20 cellular contexts compared by ENCODE assay signal in the genomic region with DNA sequence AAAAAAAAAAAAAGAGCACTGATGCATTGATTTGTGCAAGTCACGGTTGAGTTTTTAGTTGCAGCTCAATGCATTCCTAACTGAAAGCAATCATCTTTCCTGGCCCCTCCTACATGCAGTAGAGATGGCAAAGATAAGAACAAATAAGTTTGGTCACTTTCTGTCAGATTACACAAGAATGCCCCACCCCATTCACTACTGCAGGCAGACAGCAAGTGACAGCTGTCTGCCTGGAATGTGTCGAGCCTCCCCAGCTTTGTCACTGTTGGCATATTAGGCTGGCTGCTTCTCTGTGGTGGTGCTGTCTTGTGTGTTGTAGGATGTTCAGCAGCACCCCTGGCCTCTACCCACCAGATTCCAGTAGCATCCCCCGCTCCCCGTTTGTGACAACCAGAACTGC.
"Had no signal": no experiment of that assay in that cellular context is flagged by ENCODE, and none has a peak within 500 bp of the region (broad histone marks: within the 10 kb centered on the region; RNA-seq: fewer than 3 reads in every experiment).

No MANE protein-coding gene starts in this region.

- H3K27me3 ChIP-seq: thyroid gland had no signal

- H3K27ac ChIP-seq: adrenal gland, cardiac muscle cell, esophagus squamous epithelium, heart right ventricle, neutrophil, thyroid gland had no signal

- H3K4me1 ChIP-seq: adrenal gland, thyroid gland had no signal

- DNase-seq: activated CD4-positive, alpha-beta memory T cell treated with anti-CD3 and anti-CD28 coated beads for 36 hours; activated CD4-positive, alpha-beta T cell treated with anti-CD3 and anti-CD28 coated beads for 36 hours; activated gamma-delta T cell treated with Interleukin-2 at 50 U/mL for 16 hours; activated T-cell treated with anti-CD3 and anti-CD28 coated beads for 4 hours; adrenal gland; dermis blood vessel endothelial cell; effector memory CD4-positive, alpha-beta T cell; esophagus squamous epithelium; heart right ventricle; immature natural killer cell; kidney glomerular epithelial cell; left ventricle myocardium superior; mucosa of descending colon; stimulated activated naive B cell treated with anti-CD40 and anti-IgM and Interleukin-4, amounts not matched to agents 10 μg/mL and 1 μg/mL and 100 μg/mL, for 72 hours; thyroid gland had no signal

- H3K36me3 ChIP-seq: adrenal gland, cardiac muscle cell, esophagus squamous epithelium, heart right ventricle, neutrophil, thyroid gland had no signal

- H3K9me3 ChIP-seq: adrenal gland, esophagus squamous epithelium, heart right ventricle, mucosa of descending colon, neutrophil, thyroid gland had no signal

- H3K4me3 ChIP-seq: adrenal gland, cardiac muscle cell, esophagus squamous epithelium, heart right ventricle, mucosa of descending colon, thyroid gland had no signal

- ATAC-seq: activated CD4-positive, alpha-beta T cell treated with anti-CD3 and anti-CD28 coated beads for 36 hours; activated naive CD4-positive, alpha-beta T cell treated with anti-CD3 and anti-CD28 coated beads, Interleukin-2, amount 50 U/mL, for 72 hours; heart right ventricle; left ventricle myocardium superior; mucosa of descending colon; natural killer cell treated with Interleukin-12 subunit alpha and Interleukin-12 subunit beta and Interleukin-15 and Interleukin-18, amount 100 ng/mL, for 72 hours; stimulated activated naive B cell treated with anti-CD40 and anti-IgM and Interleukin-4, amounts not matched to agents 10 μg/mL and 1 μg/mL and 100 μg/mL, for 72 hours; WTC11 had no signal
